ENCODE assay signal across 8 cellular contexts in the genomic region with DNA sequence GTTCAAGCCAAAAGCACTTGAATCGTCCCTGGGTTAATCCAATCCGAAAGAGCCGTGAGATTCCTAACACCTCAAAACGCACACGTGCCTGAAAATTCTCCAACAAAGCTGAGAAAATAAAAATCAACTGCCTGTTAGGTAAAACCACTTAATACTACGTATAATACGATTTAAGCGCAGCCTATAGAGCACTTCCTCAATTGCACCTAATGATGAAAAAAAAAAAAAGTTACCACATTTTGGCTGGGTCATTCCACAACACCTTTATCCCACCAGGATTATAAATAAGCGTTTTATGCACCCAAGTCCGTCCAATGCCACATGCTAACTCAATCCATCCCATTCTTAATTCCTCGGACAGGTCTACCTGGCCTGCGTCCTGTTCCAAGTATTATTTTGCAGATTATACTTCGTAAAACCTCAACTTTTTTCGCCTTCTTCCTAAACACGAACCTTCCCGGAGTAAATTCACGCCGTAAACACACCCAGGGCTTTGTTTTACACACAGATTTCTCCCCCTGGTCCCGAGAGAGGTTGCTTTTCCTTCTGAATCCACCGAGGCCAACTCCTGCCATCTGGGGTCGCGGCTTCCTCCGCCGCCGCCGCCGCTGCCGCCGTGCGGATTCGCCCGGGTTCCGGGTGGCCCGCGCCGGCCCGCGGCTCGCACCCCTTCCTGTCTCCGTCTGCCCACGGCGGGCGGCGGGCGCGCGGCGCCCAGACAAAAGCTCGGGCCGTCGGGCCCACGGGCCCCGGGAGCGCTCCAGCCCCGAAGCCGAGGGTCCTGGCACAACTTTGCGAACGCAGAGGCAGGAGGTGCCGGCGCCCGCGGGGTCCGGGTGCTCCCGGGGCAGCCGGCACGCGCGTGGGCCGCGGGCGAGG.
DNase-seq lines count a peak whose midpoint lies in the region; ATAC-seq and TF ChIP-seq lines count a peak whose summit lies in the region.

No MANE protein-coding gene starts in this region.

- H3K27me3 Mint-ChIP-seq in CD4-positive, alpha-beta T cell = no peaks in the 10 kb centered on the region

- peak in 8 of 10 experiments; percentile 15 to 53 (median 28) for DNase-seq in CD4-positive, alpha-beta T cell
- DNase-seq in HL-60 (ENCODE audit: low read depth in 1 of 2, low spot score in 1 of 2) (peak; percentile 25 to 50), UCSD-AML1 (lab: John Stamatoyannopoulos, UW; ENCODE audit: unreplicated experiment) (peak; percentile 49), choroid plexus epithelial cell (ENCODE audit: low read depth) (peak; percentile 21), mucosa of descending colon (peak; percentile 34 to 67 (median 63)), substantia nigra (lab: John Stamatoyannopoulos, UW) (peak in 3 of 49 donors; percentile 13 to 17 (median 15)), globus pallidus (ENCODE audit: low spot score) (no peak)

- H3K9me3 ChIP-seq in CD4-positive, alpha-beta T cell (ENCODE audit: control insufficient read depth, low read length) = no peaks in the 10 kb centered on the region
- H3K9me3 ChIP-seq in mucosa of descending colon = no peaks in the 10 kb centered on the region

- H3K27ac Mint-ChIP-seq in CD4-positive, alpha-beta T cell = peak overlapping the region; percentile 90

- peak overlapping the region; percentile 94 for H3K4me3 Mint-ChIP-seq in CD4-positive, alpha-beta T cell

- H3K27ac ChIP-seq in CD4-positive, alpha-beta T cell (ENCODE audit: low read depth, low read length) = no peak overlapping the region
- peak overlapping the region; percentile 82 for H3K27ac ChIP-seq in HL-60 (replicated peaks)
- peak overlapping the region; percentile 39 for H3K27ac ChIP-seq in substantia nigra (ENCODE audit: low read depth, low read length, poor library complexity, severe bottlenecking)

- H3K4me1 ChIP-seq in mucosa of descending colon (ENCODE audit: low read depth) = peaks cover 11% of the 10 kb centered on the region

- intact Hi-C loops in CD4-positive, alpha-beta T cell (cut with DNase I, micrococcal nuclease) = loop anchor here in 1 of 2 experiments (5.0 kb wide), 2 partner anchors 114 to 1506 kb away; partner anchors contain the start of gene ANAPC5
- intact Hi-C loops in mucosa of descending colon (cut with DNase I, micrococcal nuclease) = no loop called here

- H3K4me3 ChIP-seq in HL-60 (replicated peaks; ENCODE audit: insufficient read depth, low read length) (peak overlapping the region; percentile 66), choroid plexus epithelial cell (ENCODE audit: low read depth, low read length) (peak overlapping the region; percentile 60), mucosa of descending colon (peak overlapping the region; percentile 50)

- no peak for TF ChIP-seq CTCF in CD4-positive, alpha-beta T cell (IDR thresholded peaks at IDR 0.05)
- no peak for TF ChIP-seq CTCF in HL-60 (IDR thresholded peaks at IDR 0.05; ENCODE audit: insufficient read depth, low read length)
- no peak for TF ChIP-seq CTCF in choroid plexus epithelial cell (conservative IDR thresholded peaks at IDR 0.05; ENCODE audit: low read depth, low read length)
- TF ChIP-seq CTCF in mucosa of descending colon (IDR thresholded peaks at IDR 0.05) = no peak

- no peaks in the 10 kb centered on the region for H3K27me3 ChIP-seq in CD4-positive, alpha-beta T cell (ENCODE audit: control insufficient read depth, insufficient read depth, low read length)
- no peaks in the 10 kb centered on the region for H3K27me3 ChIP-seq in HL-60 (ENCODE audit: insufficient read depth, poor library complexity, severe bottlenecking)

- no peak for ATAC-seq in CD4-positive, alpha-beta T cell (ENCODE audit: poor library complexity)
- peak; percentile 13 for ATAC-seq in GM19467 (IDR thresholded peaks at IDR 0.05; ENCODE audit: unreplicated experiment)
- ATAC-seq in mucosa of descending colon = peak; percentile 8

- CTCF ChIA-PET in CD4-positive, alpha-beta T cell (lab: Charles Lee) = interaction anchor here (1.4 kb wide), 2 partner anchors 13 to 23 kb away, joined by 3 to 5 read pairs; no protein-coding TSS in a partner anchor

- H3K36me3 Mint-ChIP-seq in CD4-positive, alpha-beta T cell (ENCODE audit: low read depth) = peaks cover 7% of the 10 kb centered on the region

- H3K4me1 Mint-ChIP-seq in CD4-positive, alpha-beta T cell (ENCODE audit: low read depth) = peaks cover 47% of the 10 kb centered on the region

- no peaks in the 10 kb centered on the region for H3K9me3 Mint-ChIP-seq in CD4-positive, alpha-beta T cell

- H3K36me3 ChIP-seq in mucosa of descending colon (ENCODE audit: low read depth) = no peaks in the 10 kb centered on the region

- POLR2A ChIA-PET in CD4-positive, alpha-beta T cell (lab: Charles Lee) = interaction anchor here (1.2 kb wide), 1 partner anchor 66 kb away, joined by 3 read pairs; the partner anchor contains the start of gene RNF34
